10 cellular contexts compared by ENCODE assay signal in genomic region chr13:33110713-33111413, GRCh38.
DNase-seq lines count a peak whose midpoint lies in the region; ATAC-seq and TF ChIP-seq lines count a peak whose summit lies in the region.
"Had no signal": no experiment of that assay in that cellular context is flagged by ENCODE, and none has a peak within 500 bp of the region (broad histone marks: within the 10 kb centered on the region; RNA-seq: fewer than 3 reads in every experiment).

No MANE protein-coding gene starts in this region.

- peak overlapping the region; percentile 66 for H3K27ac ChIP-seq in SU-DHL-6 (ENCODE audit: low read depth, low read length)
- H3K27ac ChIP-seq: HL-60 had no signal

- H3K9me3 Mint-ChIP-seq in nephron progenitor cell = no peaks in the 10 kb centered on the region

- no peaks in the 10 kb centered on the region for H3K9me2 ChIP-seq in SU-DHL-6 (replicated peaks; ENCODE audit: insufficient read depth, low read length)

- no peaks in the 10 kb centered on the region for H3K79me2 ChIP-seq in SU-DHL-6 (ENCODE audit: insufficient read depth, low read length)

- no peak overlapping the region for H3K4me3 Mint-ChIP-seq in nephron progenitor cell

- peaks cover 14% of the 10 kb centered on the region for H3K27me3 Mint-ChIP-seq in nephron progenitor cell (ENCODE audit: low read depth, poor library complexity)

- peak; percentile 46 for ATAC-seq in GM21447 (IDR thresholded peaks at IDR 0.05; ENCODE audit: unreplicated experiment)

- H3K4me2 ChIP-seq in SU-DHL-6 (ENCODE audit: low read depth, low read length, poor library complexity, severe bottlenecking) = peak overlapping the region; percentile 61

- H3K9me3 ChIP-seq in SU-DHL-6 (ENCODE audit: insufficient read depth, low read length) = no peaks in the 10 kb centered on the region

- 0 out of 2 replicates have a peak, but pooled peaks cover 4% of the 10 kb centered on the region for H3F3A ChIP-seq in SU-DHL-6 (ENCODE audit: insufficient read depth)

- H2AFZ ChIP-seq in SU-DHL-6 (ENCODE audit: low read depth, low read length, severe bottlenecking) = peak overlapping the region; percentile 92

- H3K9ac ChIP-seq in SU-DHL-6 (ENCODE audit: low read length) = peak overlapping the region; percentile 41

- H4K20me1 ChIP-seq in SU-DHL-6 (ENCODE audit: low read depth, low read length) = no peaks in the 10 kb centered on the region

- H3K4me3 ChIP-seq in AG10803 (ENCODE audit: low read length) = no peak overlapping the region
- peak overlapping the region; percentile 25 for H3K4me3 ChIP-seq in SU-DHL-6 (ENCODE audit: insufficient read depth, low read length, poor library complexity, severe bottlenecking)

- H3K36me3 Mint-ChIP-seq in nephron progenitor cell (ENCODE audit: low read depth) = no peaks in the 10 kb centered on the region

- no peak overlapping the region for H3K27ac Mint-ChIP-seq in nephron progenitor cell

- TF ChIP-seq CTCF in AG10803 (conservative IDR thresholded peaks at IDR 0.05; ENCODE audit: low read length) (no peak), SU-DHL-6 (IDR thresholded peaks at IDR 0.05; ENCODE audit: insufficient read depth, low read length, poor library complexity, severe bottlenecking) (no peak), nephron progenitor cell (IDR thresholded peaks at IDR 0.05) (no peak)

- peak; percentile 87 for DNase-seq in AG10803 (ENCODE audit: low read depth)
- peak; percentile 43 to 48 for DNase-seq in lung microvascular endothelial cell (ENCODE audit: low read depth in 2 of 2)
- no peak for DNase-seq in nephron progenitor cell
- no peak for DNase-seq in activated CD4-positive, alpha-beta T cell treated with anti-CD3 and anti-CD28 coated beads, Interleukin-2, amount 50 U/mL, for 4 hours
- DNase-seq in NCI-H1417 treated with DMSO at 0.1 percent for 48 hours (lab: John Stamatoyannopoulos, UW) = no peak
- no peak for DNase-seq in DMS53 (lab: John Stamatoyannopoulos, UW)
- DNase-seq: cortex of kidney had no signal

- no peaks in the 10 kb centered on the region for H3K36me3 ChIP-seq in SU-DHL-6 (ENCODE audit: low read length)

- peaks cover 17% of the 10 kb centered on the region for H3K4me1 Mint-ChIP-seq in nephron progenitor cell

- H3K27me3 ChIP-seq in SU-DHL-6 (ENCODE audit: low read length) = no peaks in the 10 kb centered on the region

Comparison
In these comparisons a context has a peak if more than half of its experiments do, and no peak if none do; other contexts are left out.
1. DNase-seq: peak in AG10803 (single experiment) and lung microvascular endothelial cell (2 of 2); none in nephron progenitor cell (single experiment), activated CD4-positive, alpha-beta T cell treated with anti-CD3 and anti-CD28 coated beads, Interleukin-2, amount 50 U/mL, for 4 hours (0 of 2), NCI-H1417 treated with DMSO at 0.1 percent for 48 hours (single experiment) and DMS53 (single experiment).